ENCODE assay signal across 14 cellular contexts in genomic region chr2:120938132-120938771, GRCh38.
DNase-seq lines count a peak whose midpoint lies in the region; ATAC-seq, FAIRE-seq and TF ChIP-seq lines count a peak whose summit lies in the region.
"Had no signal": no experiment of that assay in that cellular context is flagged by ENCODE, and none has a peak within 500 bp of the region (broad histone marks: within the 10 kb centered on the region; RNA-seq: fewer than 3 reads in every experiment).

No MANE protein-coding gene starts in this region.

- no peaks in the 10 kb centered on the region for H3K9me3 Mint-ChIP-seq in activated naive CD8-positive, alpha-beta T cell treated with anti-CD3 and anti-CD28 coated beads for 36 hours
- H3K9me3 Mint-ChIP-seq: T-helper 1 cell treated with Interleukin-12 subunit alpha and Interleukin-12 subunit beta and Interleukin-4 antibody, amounts not matched to agents 30 μg/mL and 1 μg/mL, for 36 hours had no signal

- TF ChIP-seq CTCF in gastroesophageal sphincter (IDR thresholded peaks at IDR 0.05), result no peak

- no peak for TF ChIP-seq POLR2A in gastroesophageal sphincter (IDR thresholded peaks at IDR 0.05)

- 6 to 24% methylated on average over 5 to 10 of the region's 10 CpGs for WGBS in gastroesophageal sphincter (ENCODE audit: low coverage in 1 of 2), 2 donors

- in situ Hi-C loops in KBM-7 (cut with MboI; ENCODE audit: low pct_unique_long_range_greater_than_20kb, low sequenced_read_pairs), result no loop called here

- no peak overlapping the region for H3K4me3 Mint-ChIP-seq in activated naive CD8-positive, alpha-beta T cell treated with anti-CD3 and anti-CD28 coated beads for 36 hours
- H3K4me3 Mint-ChIP-seq: T-helper 1 cell treated with Interleukin-12 subunit alpha and Interleukin-12 subunit beta and Interleukin-4 antibody, amounts not matched to agents 30 μg/mL and 1 μg/mL, for 36 hours had no signal

- no peaks in the 10 kb centered on the region for H3K27me3 Mint-ChIP-seq in activated naive CD8-positive, alpha-beta T cell treated with anti-CD3 and anti-CD28 coated beads for 36 hours

- H3K27ac ChIP-seq in gastroesophageal sphincter (peak overlapping the region; percentile 75 to 84 (median 82)), skeletal muscle tissue (ENCODE audit: low read depth, low read length) (peak overlapping the region; percentile 1)

- H3K27ac Mint-ChIP-seq in activated naive CD8-positive, alpha-beta T cell treated with anti-CD3 and anti-CD28 coated beads for 36 hours, result no peak overlapping the region
- H3K27ac Mint-ChIP-seq: T-helper 1 cell treated with Interleukin-12 subunit alpha and Interleukin-12 subunit beta and Interleukin-4 antibody, amounts not matched to agents 30 μg/mL and 1 μg/mL, for 36 hours had no signal

- ATAC-seq in gastroesophageal sphincter, result no peak
- no peak for ATAC-seq in HG03378 (IDR thresholded peaks at IDR 0.05; ENCODE audit: unreplicated experiment)
- ATAC-seq in GM18519 (IDR thresholded peaks at IDR 0.05; ENCODE audit: low FRiP score, unreplicated experiment), result no peak
- ATAC-seq: GM12878 had no signal

- DNase-seq in HUDEP-2 (lab: John Stamatoyannopoulos, UW; ENCODE audit: unreplicated experiment in 76 of 76), result peak in 68 of 76 experiments; percentile 9 to 80 (median 42)
- no peak for DNase-seq in KBM-7
- DNase-seq in activated naive CD8-positive, alpha-beta T cell treated with anti-CD3 and anti-CD28 coated beads for 36 hours, result no peak
- DNase-seq: activated CD4-positive, alpha-beta T cell treated with anti-CD3 and anti-CD28 coated beads for 48 hours; activated T-cell treated with anti-CD3 and anti-CD28 coated beads, Interleukin-2, amount 50 U/mL, for 1 hour; C1 segment of cervical spinal cord; NCI-H1092 had no signal

- H3K4me1 ChIP-seq in gastroesophageal sphincter (peaks cover 14 to 84% (median 43%) of the 10 kb centered on the region in 3 donors), skeletal muscle tissue (ENCODE audit: control insufficient read depth in 3 of 3, insufficient read depth in 3 of 3, low read length in 3 of 3) (peaks cover 44 to 70% (median 48%) of the 10 kb centered on the region in 3 donors)

- no peaks in the 10 kb centered on the region for H3K36me3 Mint-ChIP-seq in activated naive CD8-positive, alpha-beta T cell treated with anti-CD3 and anti-CD28 coated beads for 36 hours

- FAIRE-seq in TTC549 (lab: Jason Lieb, UNC), result peak; percentile 56
- FAIRE-seq: GM12878 had no signal

- no peaks in the 10 kb centered on the region for H3K36me3 ChIP-seq in gastroesophageal sphincter
- no peaks in the 10 kb centered on the region for H3K36me3 ChIP-seq in skeletal muscle tissue (ENCODE audit: control insufficient read depth in 3 of 3, insufficient read depth in 3 of 3, low read length in 3 of 3)

- H3K9me3 ChIP-seq in gastroesophageal sphincter (no peaks in the 10 kb centered on the region), skeletal muscle tissue (ENCODE audit: control insufficient read depth in 3 of 3, low read length in 3 of 3) (no peaks in the 10 kb centered on the region)

- peak overlapping the region in 1 of 3 donors; percentile 6 for H3K9ac ChIP-seq in skeletal muscle tissue (ENCODE audit: low read depth in 1 of 3, low read length in 3 of 3)

- no peak overlapping the region for H3K4me3 ChIP-seq in gastroesophageal sphincter
- H3K4me3 ChIP-seq in skeletal muscle tissue (ENCODE audit: low read length in 3 of 3), result no peak overlapping the region
- H3K4me3 ChIP-seq: GM12878 had no signal

- peaks cover 4% of the 10 kb centered on the region for H3K4me1 Mint-ChIP-seq in activated naive CD8-positive, alpha-beta T cell treated with anti-CD3 and anti-CD28 coated beads for 36 hours

- H3K27me3 ChIP-seq in gastroesophageal sphincter, result no peaks in the 10 kb centered on the region
- no peaks in the 10 kb centered on the region for H3K27me3 ChIP-seq in skeletal muscle tissue (ENCODE audit: control insufficient read depth in 3 of 3, insufficient read depth in 3 of 3, low read length in 3 of 3)

- TF ChIP-seq EP300 in gastroesophageal sphincter (IDR thresholded peaks at IDR 0.05), result no peak

Comparison
In these comparisons a context has a peak if more than half of its experiments do, and no peak if none do; other contexts are left out.
1. DNase-seq: peak in HUDEP-2 (68 of 76); none in KBM-7 (single experiment) and activated naive CD8-positive, alpha-beta T cell treated with anti-CD3 and anti-CD28 coated beads for 36 hours (single experiment).